Comparison of ENCODE assay signal across 7 cellular contexts in the genomic region with DNA sequence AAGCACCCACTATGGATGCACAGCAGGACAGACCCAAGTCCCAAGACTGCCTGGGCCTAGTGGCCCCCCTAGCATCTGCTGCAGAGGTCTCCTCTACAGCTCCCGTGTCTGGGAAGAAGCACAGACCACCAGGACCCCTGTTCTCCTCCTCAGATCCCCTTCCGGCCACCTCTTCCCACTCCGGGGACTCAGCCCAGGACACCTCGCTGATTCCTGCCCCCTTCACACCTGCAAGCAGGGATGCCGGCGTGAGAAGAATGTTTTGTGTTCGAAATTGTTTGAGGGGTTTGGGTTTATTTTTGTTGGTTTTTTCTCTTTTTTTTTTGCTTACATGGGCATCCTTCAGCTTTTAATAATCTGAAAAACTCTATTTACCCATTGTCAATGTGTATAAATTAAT.
DNase-seq lines count a peak whose midpoint lies in the region; ATAC-seq and TF ChIP-seq lines count a peak whose summit lies in the region.
"Not testable (repeated sequence)": the region's sequence is repeated elsewhere in the genome, so short reads cannot be mapped to it uniquely, and the experiment has no call there.

No MANE protein-coding gene starts in this region.

- H3K79me2 ChIP-seq in PC-3 (ENCODE audit: low read length) = not testable (repeated sequence)

- not testable (repeated sequence) for H3K36me3 Mint-ChIP-seq in activated naive CD4-positive, alpha-beta T cell treated with anti-CD3 and anti-CD28 coated beads, Interleukin-2, amount 10 ng/mL, durations not matched to agents 7 days and 5 days
- H3K36me3 Mint-ChIP-seq in stimulated activated memory B cell treated with anti-CD40 and anti-IgM and Interleukin-4, amounts not matched to agents 10 μg/mL and 1 μg/mL and 100 μg/mL, for 72 hours = peaks cover 46% of the 10 kb centered on the region

- not testable (repeated sequence) for H3K4me3 ChIP-seq in PC-3 (ENCODE audit: low read length); ovary

- H3F3A ChIP-seq in PC-3 (ENCODE audit: low read length, unreplicated experiment) = not testable (repeated sequence)

- not testable (repeated sequence) for TF ChIP-seq EP300 in ovary (IDR thresholded peaks at IDR 0.05)

- not testable (repeated sequence) for H3K4me2 ChIP-seq in PC-3 (ENCODE audit: low read length)

- H3K9me2 ChIP-seq in PC-3 (replicated peaks; ENCODE audit: low read length) = not testable (repeated sequence)

- 96 to 97% (median 96%) methylated on average over 7 of the region's 7 CpGs for WGBS in ovary, 3 donors

- H3K9ac ChIP-seq in PC-3 (ENCODE audit: low read length) = not testable (repeated sequence)

- H3K27ac Mint-ChIP-seq in activated naive CD4-positive, alpha-beta T cell treated with anti-CD3 and anti-CD28 coated beads, Interleukin-2, amount 10 ng/mL, durations not matched to agents 7 days and 5 days = not testable (repeated sequence)
- H3K27ac Mint-ChIP-seq in stimulated activated memory B cell treated with anti-CD40 and anti-IgM and Interleukin-4, amounts not matched to agents 10 μg/mL and 1 μg/mL and 100 μg/mL, for 72 hours = peak overlapping the region; percentile 11

- not testable (repeated sequence) for H3K4me3 Mint-ChIP-seq in activated naive CD4-positive, alpha-beta T cell treated with anti-CD3 and anti-CD28 coated beads, Interleukin-2, amount 10 ng/mL, durations not matched to agents 7 days and 5 days; stimulated activated memory B cell treated with anti-CD40 and anti-IgM and Interleukin-4, amounts not matched to agents 10 μg/mL and 1 μg/mL and 100 μg/mL, for 72 hours

- not testable (repeated sequence) for TF ChIP-seq POLR2A in ovary (IDR thresholded peaks at IDR 0.05)

- not testable (repeated sequence) for H3K27ac ChIP-seq in PC-3 (ENCODE audit: low read length); ovary

- not testable (repeated sequence) for TF ChIP-seq CTCF in PC-3 (conservative IDR thresholded peaks at IDR 0.05; ENCODE audit: low read depth, low read length); ovary (IDR thresholded peaks at IDR 0.05)

- not testable (repeated sequence) for H3K4me1 Mint-ChIP-seq in activated naive CD4-positive, alpha-beta T cell treated with anti-CD3 and anti-CD28 coated beads, Interleukin-2, amount 10 ng/mL, durations not matched to agents 7 days and 5 days; stimulated activated memory B cell treated with anti-CD40 and anti-IgM and Interleukin-4, amounts not matched to agents 10 μg/mL and 1 μg/mL and 100 μg/mL, for 72 hours

- CTCF ChIA-PET in PC-3 (lab: Charles Lee); activated naive CD4-positive, alpha-beta T cell treated with anti-CD3 and anti-CD28 coated beads, Interleukin-2, amount 10 ng/mL, durations not matched to agents 7 days and 5 days (lab: Charles Lee): not testable (repeated sequence)

- intact Hi-C loops in PC-3 (cut with micrococcal nuclease); left cardiac atrium (cut with DNase I); ovary (cut with DNase I): not testable (repeated sequence)

- peak; percentile 1 for DNase-seq in PC-3
- peak; percentile 19 for DNase-seq in activated naive CD4-positive, alpha-beta T cell treated with anti-CD3 and anti-CD28 coated beads, Interleukin-2, amount 10 ng/mL, durations not matched to agents 7 days and 5 days
- peak; percentile 9 for DNase-seq in effector CD4-positive, alpha-beta T cell
- peak; percentile 22 for DNase-seq in left cardiac atrium
- DNase-seq in medulla oblongata (ENCODE audit: extremely low spot score) = peak; percentile 2
- DNase-seq in ovary = peak in 4 of 5 donors; percentile 10 to 44 (median 34)

- H3K9me3 Mint-ChIP-seq in activated naive CD4-positive, alpha-beta T cell treated with anti-CD3 and anti-CD28 coated beads, Interleukin-2, amount 10 ng/mL, durations not matched to agents 7 days and 5 days; stimulated activated memory B cell treated with anti-CD40 and anti-IgM and Interleukin-4, amounts not matched to agents 10 μg/mL and 1 μg/mL and 100 μg/mL, for 72 hours: not testable (repeated sequence)

- H3K4me1 ChIP-seq in PC-3 (ENCODE audit: insufficient read depth, low read length); ovary (ENCODE audit: insufficient read depth): not testable (repeated sequence)

- H4K20me1 ChIP-seq in PC-3 (ENCODE audit: low read length) = not testable (repeated sequence)

- H2AFZ ChIP-seq in PC-3 (ENCODE audit: low read length) = not testable (repeated sequence)

- H3K27me3 ChIP-seq in PC-3 (ENCODE audit: low read length); ovary: not testable (repeated sequence)

- not testable (repeated sequence) for BruUV-seq in PC-3 (replicated peaks; lab: Mats Ljungman, UMichigan)

- not testable (repeated sequence) for H3K27me3 Mint-ChIP-seq in activated naive CD4-positive, alpha-beta T cell treated with anti-CD3 and anti-CD28 coated beads, Interleukin-2, amount 10 ng/mL, durations not matched to agents 7 days and 5 days; stimulated activated memory B cell treated with anti-CD40 and anti-IgM and Interleukin-4, amounts not matched to agents 10 μg/mL and 1 μg/mL and 100 μg/mL, for 72 hours

- not testable (repeated sequence) for H3K36me3 ChIP-seq in PC-3 (ENCODE audit: low read depth, low read length); ovary

- POLR2A ChIA-PET in PC-3 (lab: Charles Lee; ENCODE audit: unreplicated experiment) = not testable (repeated sequence)

- not testable (repeated sequence) for ATAC-seq in PC-3; left cardiac atrium; stimulated activated memory B cell treated with anti-CD40 and anti-IgM and Interleukin-4, amounts not matched to agents 10 μg/mL and 1 μg/mL and 100 μg/mL, for 72 hours

- H3K9me3 ChIP-seq in PC-3 (ENCODE audit: low read length); ovary: not testable (repeated sequence)
